Comparison of ENCODE assay signal across 12 cellular contexts in genomic region chr20:44166477-44166876, GRCh38. TPM values are rescaled to one million over a fixed set of nuclear protein-coding genes. Genes with fewer than 3 reads are reported as not detected.
DNase-seq lines count a peak whose midpoint lies in the region; ATAC-seq and TF ChIP-seq lines count a peak whose summit lies in the region.
"Had no signal": no experiment of that assay in that cellular context is flagged by ENCODE, and none has a peak within 500 bp of the region (broad histone marks: within the 10 kb centered on the region; RNA-seq: fewer than 3 reads in every experiment).

No MANE protein-coding gene starts in this region.

- peak; percentile 80 for ATAC-seq in gastroesophageal sphincter
- peak; percentile 90 to 95 (median 92) for ATAC-seq in psoas muscle
- ATAC-seq in HG03095 (IDR thresholded peaks at IDR 0.05; ENCODE audit: unreplicated experiment): no peak
- no peak for ATAC-seq in activated T-helper 17 cell treated with anti-CD3 and anti-CD28 coated beads, Interleukin-2, amount 50 U/mL, for 72 hours (replicated peaks)
- no peak for ATAC-seq in HG02884 (IDR thresholded peaks at IDR 0.05; ENCODE audit: unreplicated experiment)

- H3K4me1 ChIP-seq in BLaER1 treated with 17β-estradiol and CSF1 and Interleukin-3, amounts not matched to agents 10 nM and 100 nM: peaks cover 50 to 82% (median 79%) of the 10 kb centered on the region in 10 experiments
- H3K4me1 ChIP-seq in SJSA1 (replicated peaks) (peaks cover 63% of the 10 kb centered on the region), gastroesophageal sphincter (peaks cover 0 to 82% (median 8%) of the 10 kb centered on the region in 3 donors), psoas muscle (peaks cover 58% of the 10 kb centered on the region)

- TF ChIP-seq POLR2A in gastroesophageal sphincter (IDR thresholded peaks at IDR 0.05): no peak

- no peaks in the 10 kb centered on the region; a peak in 1 of 22 replicates for H3K36me3 ChIP-seq in BLaER1 treated with 17β-estradiol and CSF1 and Interleukin-3, amounts not matched to agents 10 nM and 100 nM
- peaks cover 13% of the 10 kb centered on the region for H3K36me3 ChIP-seq in SJSA1
- no peaks in the 10 kb centered on the region for H3K36me3 ChIP-seq in gastroesophageal sphincter
- no peaks in the 10 kb centered on the region for H3K36me3 ChIP-seq in psoas muscle (ENCODE audit: insufficient read depth in 1 of 2, low read depth in 1 of 2)

- H3K27ac Mint-ChIP-seq in activated T-helper 17 cell treated with anti-CD3 and anti-CD28 coated beads, Interleukin-2, amount 50 U/mL, for 72 hours: no peak overlapping the region
- H3K27ac Mint-ChIP-seq: H9 had no signal

- H3K4me1 Mint-ChIP-seq in activated T-helper 17 cell treated with anti-CD3 and anti-CD28 coated beads, Interleukin-2, amount 50 U/mL, for 72 hours: no peaks in the 10 kb centered on the region

- H3K9ac ChIP-seq in BLaER1 treated with 17β-estradiol and CSF1 and Interleukin-3, amounts not matched to agents 10 nM and 100 nM: peak overlapping the region in 9 of 11 experiments; percentile 26 to 83 (median 76); a peak in 18 of 22 replicates

- peak overlapping the region in 7 of 10 experiments; percentile 33 to 55 (median 50); a peak in 13 of 20 replicates for H3K4me3 ChIP-seq in BLaER1 treated with 17β-estradiol and CSF1 and Interleukin-3, amounts not matched to agents 10 nM and 100 nM
- H3K4me3 ChIP-seq in SJSA1 (peak overlapping the region; percentile 19), gastroesophageal sphincter (peak overlapping the region in 1 of 2 donors; percentile 1), psoas muscle (peak overlapping the region; percentile 38)

- DNase-seq in SJSA1 (ENCODE audit: low read depth in 1 of 2, low spot score in 2 of 2) (peak; percentile 84 to 91), psoas muscle (peak; percentile 64 to 84), NCI-H526 treated with DMSO at 0.1 percent for 48 hours (lab: John Stamatoyannopoulos, UW) (no peak)
- DNase-seq: H9, NCI-H187, SHP77 treated with DMSO at 0.1 percent for 48 hours had no signal

- peak overlapping the region in 10 of 11 experiments; percentile 14 to 92 (median 88); a peak in 19 of 22 replicates for H3K27ac ChIP-seq in BLaER1 treated with 17β-estradiol and CSF1 and Interleukin-3, amounts not matched to agents 10 nM and 100 nM
- peak overlapping the region; percentile 99 for H3K27ac ChIP-seq in SJSA1
- H3K27ac ChIP-seq in gastroesophageal sphincter: peak overlapping the region; percentile 88 to 96 (median 94)
- H3K27ac ChIP-seq in psoas muscle: peak overlapping the region; percentile 97
- H3K27ac ChIP-seq: HL-60 had no signal

- H3K36me3 Mint-ChIP-seq in activated T-helper 17 cell treated with anti-CD3 and anti-CD28 coated beads, Interleukin-2, amount 50 U/mL, for 72 hours (ENCODE audit: low read depth): no peaks in the 10 kb centered on the region

- no peaks in the 10 kb centered on the region for H4K20me1 ChIP-seq in BLaER1 treated with 17β-estradiol and CSF1 and Interleukin-3, amounts not matched to agents 10 nM and 100 nM

- H3K9me3 Mint-ChIP-seq in activated T-helper 17 cell treated with anti-CD3 and anti-CD28 coated beads, Interleukin-2, amount 50 U/mL, for 72 hours: no peaks in the 10 kb centered on the region

- intact Hi-C loops in psoas muscle (cut with DNase I): no loop called here

- TF ChIP-seq CTCF in gastroesophageal sphincter (IDR thresholded peaks at IDR 0.05) (no peak), psoas muscle (IDR thresholded peaks at IDR 0.05) (no peak)

- H3K4me3 Mint-ChIP-seq in activated T-helper 17 cell treated with anti-CD3 and anti-CD28 coated beads, Interleukin-2, amount 50 U/mL, for 72 hours: no peak overlapping the region
- H3K4me3 Mint-ChIP-seq: H9 had no signal

- no peaks in the 10 kb centered on the region for H3K27me3 ChIP-seq in BLaER1 treated with 17β-estradiol and CSF1 and Interleukin-3, amounts not matched to agents 10 nM and 100 nM
- no peaks in the 10 kb centered on the region for H3K27me3 ChIP-seq in SJSA1 (replicated peaks)
- H3K27me3 ChIP-seq in gastroesophageal sphincter: no peaks in the 10 kb centered on the region
- H3K27me3 ChIP-seq in psoas muscle (ENCODE audit: insufficient read depth in 3 of 3, low read length in 2 of 3): no peaks in the 10 kb centered on the region

- WGBS in gastroesophageal sphincter (ENCODE audit: low coverage in 1 of 2), 2 donors: 0% methylated on average over 1 of the region's 4 CpGs; no CpG with 5 or more reads in 1 of the 2 donors
- 0 to 11% (median 8%) methylated on average over 3 to 4 of the region's 4 CpGs for WGBS in psoas muscle, 3 donors

- peaks cover 0 to 15% (median 6%) of the 10 kb centered on the region in 11 experiments; a peak in 5 of 22 replicates for H3K9me3 ChIP-seq in BLaER1 treated with 17β-estradiol and CSF1 and Interleukin-3, amounts not matched to agents 10 nM and 100 nM (replicated peaks in 1 of 11)
- H3K9me3 ChIP-seq in SJSA1 (replicated peaks) (no peaks in the 10 kb centered on the region; the same call in 1 of the 2 replicates), gastroesophageal sphincter (no peaks in the 10 kb centered on the region), psoas muscle (no peaks in the 10 kb centered on the region)

- TF ChIP-seq EP300 in gastroesophageal sphincter (IDR thresholded peaks at IDR 0.05): no peak

- peak overlapping the region; percentile 57 to 96 (median 87) for H3K4me2 ChIP-seq in BLaER1 treated with 17β-estradiol and CSF1 and Interleukin-3, amounts not matched to agents 10 nM and 100 nM

- H3K27me3 Mint-ChIP-seq in activated T-helper 17 cell treated with anti-CD3 and anti-CD28 coated beads, Interleukin-2, amount 50 U/mL, for 72 hours: peaks cover 44% of the 10 kb centered on the region

RNA-seq across cellular contexts. Expression of gene JPH2, which starts 20.5 kb away (rescaled TPM):
- total RNA-seq in SJSA1 (2014; rRNA removed; shearing (Covaris generic)): 19.1 and 21.7 TPM in 2 replicates
- total RNA-seq in gastroesophageal sphincter (100 to 1,000 TPM; 173 to 442 (median 242) TPM), psoas muscle (100 to 1,000 TPM in 1 of 4 donors, 10 to 100 TPM in 3; 48.0 to 145 (median 81.8) TPM)
- 10 to 100 TPM; 13.5 to 25.1 (median 19.9) TPM for polyA plus RNA-seq in psoas muscle
- total RNA-seq in activated T-helper 17 cell treated with anti-CD3 and anti-CD28 coated beads, Interleukin-2, amount 50 U/mL, for 72 hours: under 1 TPM; 0.09 to 0.42 TPM

RNA-seq across cellular contexts. Expression of gene OSER1, which starts 44.1 kb away (rescaled TPM):
- total RNA-seq in SJSA1 (2014; rRNA removed; shearing (Covaris generic)): 33.8 and 58.7 TPM in 2 replicates
- total RNA-seq in gastroesophageal sphincter: 10 to 100 TPM; 47.6 to 97.3 (median 70.3) TPM
- total RNA-seq in psoas muscle: 10 to 100 TPM; 46.0 to 97.6 (median 61.7) TPM
- polyA plus RNA-seq in psoas muscle: 10 to 100 TPM; 47.4 to 75.7 (median 71.4) TPM
- total RNA-seq in activated T-helper 17 cell treated with anti-CD3 and anti-CD28 coated beads, Interleukin-2, amount 50 U/mL, for 72 hours: 10 to 100 TPM; 30.5 to 38.6 TPM

Comparison
In these comparisons a context has a peak if more than half of its experiments do, and no peak if none do; other contexts are left out.
1. ATAC-seq: peak in gastroesophageal sphincter (single experiment) and psoas muscle (4 of 4); none in HG03095 (single experiment), activated T-helper 17 cell treated with anti-CD3 and anti-CD28 coated beads, Interleukin-2, amount 50 U/mL, for 72 hours (single experiment) and HG02884 (single experiment).
2. RNA of gene JPH2, which starts 20.5 kb away (total RNA-seq): 173 to 442 TPM in gastroesophageal sphincter, 48.0 to 145 TPM in psoas muscle and 19.1 to 21.7 TPM in SJSA1; 0.09 to 0.42 TPM in activated T-helper 17 cell treated with anti-CD3 and anti-CD28 coated beads, Interleukin-2, amount 50 U/mL, for 72 hours; every median in the first group is over 10 times any median in the second.
3. Peak in every context shown above with its lines, with median percentiles within 50 percentile points of each other: H3K27ac ChIP-seq.